Comparison of ENCODE assay signal across 25 cellular contexts in genomic region chr9:13967493-13967892, GRCh38.
"Had no signal": no experiment of that assay in that cellular context is flagged by ENCODE, and none has a peak within 500 bp of the region (broad histone marks: within the 10 kb centered on the region; RNA-seq: fewer than 3 reads in every experiment).

No MANE protein-coding gene starts in this region.

- H3K4me3 Mint-ChIP-seq: activated CD4-positive, alpha-beta memory T cell treated with anti-CD3 and anti-CD28 coated beads, Interleukin-2, amount 10 ng/mL, durations not matched to agents 7 days and 5 days; activated CD4-positive, alpha-beta T cell treated with anti-CD3 and anti-CD28 coated beads, Interleukin-2, amount 10 ng/mL, durations not matched to agents 24 days and 14 days; activated T-cell treated with anti-CD3 and anti-CD28 coated beads, Interleukin-2, amount 50 U/mL, for 24 hours; naive B cell; neural progenitor cell; stimulated activated memory B cell treated with anti-CD40 and anti-IgM and Interleukin-4, amounts not matched to agents 10 μg/mL and 1 μg/mL and 100 μg/mL, for 72 hours; stimulated activated naive CD8-positive, alpha-beta T cell treated with anti-CD3 and anti-CD28 coated beads, Interleukin-15, amount 100 ng/mL, for 72 hours; type B pancreatic cell had no signal

- H3K27me3 Mint-ChIP-seq: activated CD4-positive, alpha-beta memory T cell treated with anti-CD3 and anti-CD28 coated beads, Interleukin-2, amount 10 ng/mL, durations not matched to agents 7 days and 5 days; activated CD4-positive, alpha-beta T cell treated with anti-CD3 and anti-CD28 coated beads, Interleukin-2, amount 10 ng/mL, durations not matched to agents 24 days and 14 days; activated T-cell treated with anti-CD3 and anti-CD28 coated beads, Interleukin-2, amount 50 U/mL, for 24 hours; naive B cell; stimulated activated memory B cell treated with anti-CD40 and anti-IgM and Interleukin-4, amounts not matched to agents 10 μg/mL and 1 μg/mL and 100 μg/mL, for 72 hours; stimulated activated naive CD8-positive, alpha-beta T cell treated with anti-CD3 and anti-CD28 coated beads, Interleukin-15, amount 100 ng/mL, for 72 hours; type B pancreatic cell had no signal

- H3K4me2 ChIP-seq: neural progenitor cell, smooth muscle cell had no signal

- H3K4me1 Mint-ChIP-seq: activated CD4-positive, alpha-beta memory T cell treated with anti-CD3 and anti-CD28 coated beads, Interleukin-2, amount 10 ng/mL, durations not matched to agents 7 days and 5 days; activated CD4-positive, alpha-beta T cell treated with anti-CD3 and anti-CD28 coated beads, Interleukin-2, amount 10 ng/mL, durations not matched to agents 24 days and 14 days; naive B cell; stimulated activated memory B cell treated with anti-CD40 and anti-IgM and Interleukin-4, amounts not matched to agents 10 μg/mL and 1 μg/mL and 100 μg/mL, for 72 hours; stimulated activated naive CD8-positive, alpha-beta T cell treated with anti-CD3 and anti-CD28 coated beads, Interleukin-15, amount 100 ng/mL, for 72 hours had no signal

- H3K27me3 ChIP-seq: brain microvascular endothelial cell, neural progenitor cell, right atrium auricular region, uterus had no signal

- H3K36me3 ChIP-seq: brain microvascular endothelial cell, neural progenitor cell, right atrium auricular region, uterus had no signal

- DNase-seq: activated CD4-positive, alpha-beta memory T cell treated with anti-CD3 and anti-CD28 coated beads, Interleukin-2, amount 10 ng/mL, durations not matched to agents 7 days and 5 days; activated CD4-positive, alpha-beta T cell treated with anti-CD3 and anti-CD28 coated beads, Interleukin-2, amount 10 ng/mL, durations not matched to agents 24 days and 14 days; activated CD4-positive, CD25-positive, alpha-beta regulatory T cell treated with anti-CD3 and anti-CD28 coated beads, Interleukin-2, amount 50 U/mL, for 72 hours; activated CD8-positive, alpha-beta memory T cell treated with anti-CD3 and anti-CD28 coated beads, Interleukin-2, amount 50 U/mL, for 48 hours; activated gamma-delta T cell treated with Interleukin-2 at 50 U/mL for 16 hours; activated naive CD4-positive, alpha-beta T cell treated with anti-CD3 and anti-CD28 coated beads, Interleukin-2, amount 50 U/mL, for 16 hours; activated T-cell treated with anti-CD3 and anti-CD28 coated beads, Interleukin-2, amount 50 U/mL, for 24 hours; amniotic stem cell; head of caudate nucleus; hippocampal formation; left cardiac atrium; mammary epithelial cell; naive B cell; stimulated activated CD4-positive, alpha-beta T cell treated with anti-CD3 and anti-CD28 coated beads, Interleukin-1b, Interleukin-23, amount 100 ng/mL, for 48 hours; stimulated activated CD4-positive, alpha-beta T cell treated with anti-CD3 and anti-CD28 coated beads, Interleukin-4, amount 100 ng/mL, for 4 hours; stimulated activated CD8-positive, alpha-beta memory T cell treated with anti-CD3 and anti-CD28 coated beads, Interleukin-4, amount 100 ng/mL, for 48 hours; stimulated activated naive CD8-positive, alpha-beta T cell treated with anti-CD3 and anti-CD28 coated beads, Interleukin-15, amount 100 ng/mL, for 72 hours; substantia nigra; uterus had no signal

- H3K4me1 ChIP-seq: uterus had no signal

- H3K9me3 Mint-ChIP-seq: activated T-cell treated with anti-CD3 and anti-CD28 coated beads, Interleukin-2, amount 50 U/mL, for 24 hours; neural progenitor cell; stimulated activated memory B cell treated with anti-CD40 and anti-IgM and Interleukin-4, amounts not matched to agents 10 μg/mL and 1 μg/mL and 100 μg/mL, for 72 hours; stimulated activated naive CD8-positive, alpha-beta T cell treated with anti-CD3 and anti-CD28 coated beads, Interleukin-15, amount 100 ng/mL, for 72 hours; type B pancreatic cell had no signal

- H3K4me3 ChIP-seq: neural progenitor cell, right atrium auricular region, smooth muscle cell, uterus had no signal

- H3K27ac Mint-ChIP-seq: activated CD4-positive, alpha-beta memory T cell treated with anti-CD3 and anti-CD28 coated beads, Interleukin-2, amount 10 ng/mL, durations not matched to agents 7 days and 5 days; activated CD4-positive, alpha-beta T cell treated with anti-CD3 and anti-CD28 coated beads, Interleukin-2, amount 10 ng/mL, durations not matched to agents 24 days and 14 days; activated T-cell treated with anti-CD3 and anti-CD28 coated beads, Interleukin-2, amount 50 U/mL, for 24 hours; naive B cell; neural progenitor cell; stimulated activated memory B cell treated with anti-CD40 and anti-IgM and Interleukin-4, amounts not matched to agents 10 μg/mL and 1 μg/mL and 100 μg/mL, for 72 hours; stimulated activated naive CD8-positive, alpha-beta T cell treated with anti-CD3 and anti-CD28 coated beads, Interleukin-15, amount 100 ng/mL, for 72 hours; type B pancreatic cell had no signal

- H3K9ac ChIP-seq: neural progenitor cell had no signal

- H3K36me3 Mint-ChIP-seq: naive B cell; neural progenitor cell; stimulated activated memory B cell treated with anti-CD40 and anti-IgM and Interleukin-4, amounts not matched to agents 10 μg/mL and 1 μg/mL and 100 μg/mL, for 72 hours; type B pancreatic cell had no signal

- H3K9me3 ChIP-seq: right atrium auricular region, uterus had no signal

- H3K27ac ChIP-seq: brain microvascular endothelial cell, neural progenitor cell, right atrium auricular region, uterus had no signal
